ENCODE assay signal across 35 cellular contexts in genomic region chr15:79076661-79077060, GRCh38. TPM values are rescaled to one million over a fixed set of nuclear protein-coding genes. Genes with fewer than 3 reads are reported as not detected.
"Had no signal": no experiment of that assay in that cellular context is flagged by ENCODE, and none has a peak within 500 bp of the region (broad histone marks: within the 10 kb centered on the region; RNA-seq: fewer than 3 reads in every experiment).

No MANE protein-coding gene starts in this region.

- ATAC-seq: activated T-cell treated with anti-CD3 and anti-CD28 coated beads, Interleukin-2, amount 50 U/mL, for 4 hours; PC-3 had no signal

- H3K27me3 Mint-ChIP-seq: activated B cell treated with CpG ODN at 0.5 μM for 24 hours; activated CD4-positive, alpha-beta memory T cell treated with anti-CD3 and anti-CD28 coated beads for 36 hours; activated naive CD8-positive, alpha-beta T cell treated with anti-CD3 and anti-CD28 coated beads for 36 hours had no signal

- H3K4me1 Mint-ChIP-seq: activated naive CD8-positive, alpha-beta T cell treated with anti-CD3 and anti-CD28 coated beads for 36 hours had no signal

- DNase-seq: activated B cell treated with CpG ODN at 0.5 μM for 24 hours; activated CD4-positive, alpha-beta memory T cell treated with anti-CD3 and anti-CD28 coated beads for 36 hours; activated CD4-positive, alpha-beta T cell treated with anti-CD3 and anti-CD28 coated beads for 4 hours; activated CD4-positive, alpha-beta T cell treated with anti-CD3 and anti-CD28 coated beads, Interleukin-2, amount 50 U/mL, for 1 hour; activated CD4-positive, CD25-positive, alpha-beta regulatory T cell treated with anti-CD3 and anti-CD28 coated beads, Interleukin-2, amount 50 U/mL, for 72 hours; activated CD8-positive, alpha-beta memory T cell treated with anti-CD3 and anti-CD28 coated beads, Interleukin-2, amount 50 U/mL, for 4 hours; activated naive CD4-positive, alpha-beta T cell; activated naive CD4-positive, alpha-beta T cell treated with anti-CD3 and anti-CD28 coated beads, Interleukin-2, amount 50 U/mL, for 16 hours; activated naive CD8-positive, alpha-beta T cell treated with anti-CD3 and anti-CD28 coated beads for 36 hours; activated T-cell treated with anti-CD3 and anti-CD28 coated beads for 4 hours; activated T-cell treated with anti-CD3 and anti-CD28 coated beads, Interleukin-2, amount 50 U/mL, for 4 hours; amniotic stem cell; brain microvascular endothelial cell; MM.1S; NCI-H1092; NCI-H1436 treated with DMSO at 0.1 percent for 48 hours; NCI-H1694 treated with DMSO at 0.1 percent for 48 hours; NCI-H2029; NCI-H2107; NCI-H2171; NCI-H510A; NCI-H526; NCI-H748 treated with DMSO at 0.1 percent for 48 hours; NK-92 treated with Interleukin-12 subunit alpha and Interleukin-12 subunit beta, amount 100 ng/mL, for 24 hours; PC-3; Right ventricle myocardium superior; SW 1271; T-helper 1 cell; T-helper 2 cell; T-helper 9 cell had no signal

- H3K36me3 ChIP-seq: brain microvascular endothelial cell had no signal

- H3K9me3 Mint-ChIP-seq: activated B cell treated with CpG ODN at 0.5 μM for 24 hours; activated CD4-positive, alpha-beta memory T cell treated with anti-CD3 and anti-CD28 coated beads for 36 hours; activated naive CD8-positive, alpha-beta T cell treated with anti-CD3 and anti-CD28 coated beads for 36 hours; activated T-cell treated with anti-CD3 and anti-CD28 coated beads, Interleukin-2, amount 50 U/mL, for 4 hours; activated T-helper 1 cell treated with anti-CD3 and anti-CD28 coated beads, Interleukin-12 subunit alpha, Interleukin-12 subunit beta, Interleukin-2, Interleukin-4 antibody, amounts not matched to agents 30 ng/mL and 10 ng/mL and 1 ng/mL, durations not matched to agents 14 hours and 24 hours and 36 hours had no signal

- H3K27me3 ChIP-seq: brain microvascular endothelial cell had no signal

- H3K27ac Mint-ChIP-seq: activated CD4-positive, alpha-beta memory T cell treated with anti-CD3 and anti-CD28 coated beads for 36 hours; activated naive CD8-positive, alpha-beta T cell treated with anti-CD3 and anti-CD28 coated beads for 36 hours; activated T-helper 1 cell treated with anti-CD3 and anti-CD28 coated beads, Interleukin-12 subunit alpha, Interleukin-12 subunit beta, Interleukin-2, Interleukin-4 antibody, amounts not matched to agents 30 ng/mL and 10 ng/mL and 1 ng/mL, durations not matched to agents 14 hours and 24 hours and 36 hours had no signal

- H3K36me3 Mint-ChIP-seq: activated CD4-positive, alpha-beta memory T cell treated with anti-CD3 and anti-CD28 coated beads for 36 hours; activated naive CD8-positive, alpha-beta T cell treated with anti-CD3 and anti-CD28 coated beads for 36 hours had no signal

- H3K4me3 Mint-ChIP-seq: activated B cell treated with CpG ODN at 0.5 μM for 24 hours; activated CD4-positive, alpha-beta memory T cell treated with anti-CD3 and anti-CD28 coated beads for 36 hours; activated naive CD8-positive, alpha-beta T cell treated with anti-CD3 and anti-CD28 coated beads for 36 hours; activated T-cell treated with anti-CD3 and anti-CD28 coated beads, Interleukin-2, amount 50 U/mL, for 4 hours; activated T-helper 1 cell treated with anti-CD3 and anti-CD28 coated beads, Interleukin-12 subunit alpha, Interleukin-12 subunit beta, Interleukin-2, Interleukin-4 antibody, amounts not matched to agents 30 ng/mL and 10 ng/mL and 1 ng/mL, durations not matched to agents 14 hours and 24 hours and 36 hours had no signal

- H3K4me2 ChIP-seq: KMS-11 had no signal

- H3K27ac ChIP-seq: brain microvascular endothelial cell, KMS-11, RWPE1, VCaP had no signal

- H3K9ac ChIP-seq: KMS-11 had no signal

RNA-seq across cellular contexts. Expression of gene RASGRF1, which starts 13.9 kb away (rescaled TPM):
- total RNA-seq: activated naive CD8-positive, alpha-beta T cell treated with anti-CD3 and anti-CD28 coated beads for 36 hours; activated T-helper 1 cell treated with anti-CD3 and anti-CD28 coated beads, Interleukin-12 subunit alpha, Interleukin-12 subunit beta, Interleukin-2, Interleukin-4 antibody, amounts not matched to agents 30 ng/mL and 10 ng/mL and 1 ng/mL, durations not matched to agents 14 hours and 24 hours and 36 hours; PC-3; Right ventricle myocardium superior had no signal
- polyA plus RNA-seq: aorta had no signal
